ENCODE assay signal across 1 cellular context in the genomic region with DNA sequence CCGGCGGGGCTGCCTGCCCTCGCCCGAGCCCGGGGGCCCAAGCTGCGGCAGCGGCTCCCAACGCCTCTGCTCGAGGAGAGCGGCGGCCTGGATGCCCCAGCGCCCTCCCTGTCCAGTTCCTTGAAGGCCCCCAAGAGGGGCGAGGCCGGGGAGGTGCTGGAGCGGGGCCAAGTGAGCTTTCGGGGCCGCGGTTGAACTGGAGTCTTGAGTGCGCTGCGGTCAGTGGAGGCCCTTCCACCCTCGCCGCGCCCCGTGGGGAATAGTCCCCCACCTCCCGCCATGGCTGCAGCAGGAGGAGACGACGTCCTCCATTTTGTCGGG.
A peak's percentile ranks its signal among the peaks of the same experiment; 100 is the strongest.
TF ChIP-seq lines count a peak whose summit lies in the region.

No MANE protein-coding gene starts in this region.

TF ChIP-seq in HepG2, 621 proteins besides CTCF, POLR2A, EP300 and RAD21 (continued from another document and continues in another):
- no peak for TF ChIP-seq ZNF407 (CRISPR knock-in tag; IDR thresholded peaks at IDR 0.05; ENCODE audit: not compliant biosample characterization)
- no peak for TF ChIP-seq STAT5B (CRISPR knock-in tag; IDR thresholded peaks at IDR 0.05)
- TF ChIP-seq KLF15 (CRISPR knock-in tag; IDR thresholded peaks at IDR 0.05; ENCODE audit: borderline replicate concordance) = no peak
- TF ChIP-seq ZNF430 (CRISPR knock-in tag; IDR thresholded peaks at IDR 0.05) = 0 out of 2 replicates have a peak, but pooled peaks have one; percentile 65
- peak; percentile 18; the same call in 1 of the 2 replicates for TF ChIP-seq EED (CRISPR knock-in tag; IDR thresholded peaks at IDR 0.05)
- TF ChIP-seq MED1 (CRISPR knock-in tag; IDR thresholded peaks at IDR 0.05) = no peak; the same call in 1 of the 2 replicates
- TF ChIP-seq RBM39 (IDR thresholded peaks at IDR 0.05; ENCODE audit: low read depth, low read length, poor library complexity, severe bottlenecking) = no peak
- TF ChIP-seq CAMTA2 (CRISPR knock-in tag; IDR thresholded peaks at IDR 0.05; ENCODE audit: borderline replicate concordance) = no peak
- TF ChIP-seq, protein P1, sequence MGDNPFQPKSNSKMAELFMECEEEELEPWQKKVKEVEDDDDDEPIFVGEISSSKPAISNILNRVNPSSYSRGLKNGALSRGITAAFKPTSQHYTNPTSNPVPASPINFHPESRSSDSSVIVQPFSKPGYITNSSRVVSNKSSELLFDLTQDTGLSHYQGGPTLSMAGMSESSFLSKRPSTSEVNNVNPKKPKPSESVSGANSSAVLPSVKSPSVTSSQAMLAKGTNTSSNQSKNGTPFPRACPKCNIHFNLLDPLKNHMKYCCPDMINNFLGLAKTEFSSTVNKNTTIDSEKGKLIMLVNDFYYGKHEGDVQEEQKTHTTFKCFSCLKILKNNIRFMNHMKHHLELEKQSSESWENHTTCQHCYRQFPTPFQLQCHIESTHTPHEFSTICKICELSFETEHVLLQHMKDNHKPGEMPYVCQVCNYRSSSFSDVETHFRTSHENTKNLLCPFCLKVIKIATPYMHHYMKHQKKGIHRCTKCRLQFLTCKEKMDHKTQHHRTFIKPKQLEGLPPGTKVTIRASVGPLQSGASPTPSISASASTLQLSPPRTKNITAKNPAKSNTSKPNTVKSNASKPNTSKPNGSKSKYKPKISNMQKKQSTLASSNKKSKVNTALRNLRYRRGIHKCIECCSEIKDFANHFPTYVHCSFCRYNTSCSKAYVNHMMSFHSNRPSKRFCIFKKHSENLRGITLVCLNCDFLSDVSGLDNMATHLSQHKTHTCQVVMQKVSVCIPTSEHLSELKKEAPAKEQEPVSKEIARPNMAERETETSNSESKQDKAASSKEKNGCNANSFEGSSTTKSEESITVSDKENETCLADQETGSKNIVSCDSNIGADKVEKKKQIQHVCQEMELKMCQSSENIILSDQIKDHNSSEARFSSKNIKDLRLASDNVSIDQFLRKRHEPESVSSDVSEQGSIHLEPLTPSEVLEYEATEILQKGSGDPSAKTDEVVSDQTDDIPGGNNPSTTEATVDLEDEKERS (CRISPR knock-in tag; IDR thresholded peaks at IDR 0.05) = no peak
- no peak for TF ChIP-seq NR2F1 (CRISPR knock-in tag; IDR thresholded peaks at IDR 0.05)
- 0 out of 2 replicates have a peak, but pooled peaks have one; percentile 15 for TF ChIP-seq ZSCAN12 (CRISPR knock-in tag; IDR thresholded peaks at IDR 0.05)
- TF ChIP-seq, protein P2, sequence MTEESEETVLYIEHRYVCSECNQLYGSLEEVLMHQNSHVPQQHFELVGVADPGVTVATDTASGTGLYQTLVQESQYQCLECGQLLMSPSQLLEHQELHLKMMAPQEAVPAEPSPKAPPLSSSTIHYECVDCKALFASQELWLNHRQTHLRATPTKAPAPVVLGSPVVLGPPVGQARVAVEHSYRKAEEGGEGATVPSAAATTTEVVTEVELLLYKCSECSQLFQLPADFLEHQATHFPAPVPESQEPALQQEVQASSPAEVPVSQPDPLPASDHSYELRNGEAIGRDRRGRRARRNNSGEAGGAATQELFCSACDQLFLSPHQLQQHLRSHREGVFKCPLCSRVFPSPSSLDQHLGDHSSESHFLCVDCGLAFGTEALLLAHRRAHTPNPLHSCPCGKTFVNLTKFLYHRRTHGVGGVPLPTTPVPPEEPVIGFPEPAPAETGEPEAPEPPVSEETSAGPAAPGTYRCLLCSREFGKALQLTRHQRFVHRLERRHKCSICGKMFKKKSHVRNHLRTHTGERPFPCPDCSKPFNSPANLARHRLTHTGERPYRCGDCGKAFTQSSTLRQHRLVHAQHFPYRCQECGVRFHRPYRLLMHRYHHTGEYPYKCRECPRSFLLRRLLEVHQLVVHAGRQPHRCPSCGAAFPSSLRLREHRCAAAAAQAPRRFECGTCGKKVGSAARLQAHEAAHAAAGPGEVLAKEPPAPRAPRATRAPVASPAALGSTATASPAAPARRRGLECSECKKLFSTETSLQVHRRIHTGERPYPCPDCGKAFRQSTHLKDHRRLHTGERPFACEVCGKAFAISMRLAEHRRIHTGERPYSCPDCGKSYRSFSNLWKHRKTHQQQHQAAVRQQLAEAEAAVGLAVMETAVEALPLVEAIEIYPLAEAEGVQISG (CRISPR knock-in tag; IDR thresholded peaks at IDR 0.05) = no peak
- TF ChIP-seq, protein P3, sequence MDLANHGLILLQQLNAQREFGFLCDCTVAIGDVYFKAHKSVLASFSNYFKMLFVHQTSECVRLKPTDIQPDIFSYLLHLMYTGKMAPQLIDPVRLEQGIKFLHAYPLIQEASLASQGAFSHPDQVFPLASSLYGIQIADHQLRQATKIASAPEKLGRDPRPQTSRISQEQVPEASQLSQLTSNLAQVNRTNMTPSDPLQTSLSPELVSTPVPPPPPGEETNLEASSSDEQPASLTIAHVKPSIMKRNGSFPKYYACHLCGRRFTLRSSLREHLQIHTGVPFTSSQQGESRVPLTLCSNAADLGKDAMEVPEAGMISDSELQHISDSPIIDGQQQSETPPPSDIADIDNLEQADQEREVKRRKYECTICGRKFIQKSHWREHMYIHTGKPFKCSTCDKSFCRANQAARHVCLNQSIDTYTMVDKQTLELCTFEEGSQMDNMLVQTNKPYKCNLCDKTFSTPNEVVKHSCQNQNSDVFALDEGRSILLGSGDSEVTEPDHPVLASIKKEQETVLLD (CRISPR knock-in tag; IDR thresholded peaks at IDR 0.05; ENCODE audit: low read depth) = 0 out of 2 replicates have a peak, but pooled peaks have one; percentile 8
- TF ChIP-seq ZNF550 (CRISPR knock-in tag; IDR thresholded peaks at IDR 0.05; ENCODE audit: borderline replicate concordance) = no peak
- 0 out of 2 replicates have a peak, but pooled peaks have one; percentile 19 for TF ChIP-seq ZNF232 (CRISPR knock-in tag; IDR thresholded peaks at IDR 0.05; ENCODE audit: borderline replicate concordance)
- TF ChIP-seq REPIN1 (CRISPR knock-in tag; IDR thresholded peaks at IDR 0.05; ENCODE audit: borderline replicate concordance, low read depth) = 0 out of 2 replicates have a peak, but pooled peaks have one; percentile 5
- TF ChIP-seq GATAD2A (CRISPR knock-in tag; IDR thresholded peaks at IDR 0.05) = no peak
- no peak for TF ChIP-seq PLRG1 (conservative IDR thresholded peaks at IDR 0.05)
- peak; percentile 29; the same call in 1 of the 2 replicates for TF ChIP-seq ZBTB33 (CRISPR knock-in tag; IDR thresholded peaks at IDR 0.05)
- TF ChIP-seq ZNF33A (CRISPR knock-in tag; IDR thresholded peaks at IDR 0.05; ENCODE audit: borderline replicate concordance) = 0 out of 2 replicates have a peak, but pooled peaks have one; percentile 42
- 0 out of 2 replicates have a peak, but pooled peaks have one; percentile 32 for TF ChIP-seq ZNF546 (CRISPR knock-in tag; conservative IDR thresholded peaks at IDR 0.05)
- no peak for TF ChIP-seq ZBTB46 (CRISPR knock-in tag; IDR thresholded peaks at IDR 0.05; ENCODE audit: borderline replicate concordance)
- TF ChIP-seq MTF1 (CRISPR knock-in tag; IDR thresholded peaks at IDR 0.05) = no peak
- TF ChIP-seq SNAPC2 (CRISPR knock-in tag; IDR thresholded peaks at IDR 0.05) = no peak
- 0 out of 4 replicates have a peak, but pooled peaks of 1 of the 2 experiments have one; percentile 14 for TF ChIP-seq ATF4 (CRISPR knock-in tag; IDR thresholded peaks at IDR 0.05)
- TF ChIP-seq ZNF292 (CRISPR knock-in tag; IDR thresholded peaks at IDR 0.05; ENCODE audit: borderline replicate concordance, low read depth) = no peak
